ENCODE assay signal across 5 cellular contexts in genomic region chr4:109782092-109782491, GRCh38. TPM values are rescaled to one million over a fixed set of nuclear protein-coding genes. Genes with fewer than 3 reads are reported as not detected.
"Had no signal": no experiment of that assay in that cellular context is flagged by ENCODE, and none has a peak within 500 bp of the region (broad histone marks: within the 10 kb centered on the region; RNA-seq: fewer than 3 reads in every experiment).

No MANE protein-coding gene starts in this region.

RNA-seq across cellular contexts. Expression of gene RRH, which starts 45.7 kb away (rescaled TPM):
- total RNA-seq: transverse colon, upper lobe of right lung, vagina had no signal
- polyA plus RNA-seq: stomach, urinary bladder had no signal
